In the genomic region with DNA sequence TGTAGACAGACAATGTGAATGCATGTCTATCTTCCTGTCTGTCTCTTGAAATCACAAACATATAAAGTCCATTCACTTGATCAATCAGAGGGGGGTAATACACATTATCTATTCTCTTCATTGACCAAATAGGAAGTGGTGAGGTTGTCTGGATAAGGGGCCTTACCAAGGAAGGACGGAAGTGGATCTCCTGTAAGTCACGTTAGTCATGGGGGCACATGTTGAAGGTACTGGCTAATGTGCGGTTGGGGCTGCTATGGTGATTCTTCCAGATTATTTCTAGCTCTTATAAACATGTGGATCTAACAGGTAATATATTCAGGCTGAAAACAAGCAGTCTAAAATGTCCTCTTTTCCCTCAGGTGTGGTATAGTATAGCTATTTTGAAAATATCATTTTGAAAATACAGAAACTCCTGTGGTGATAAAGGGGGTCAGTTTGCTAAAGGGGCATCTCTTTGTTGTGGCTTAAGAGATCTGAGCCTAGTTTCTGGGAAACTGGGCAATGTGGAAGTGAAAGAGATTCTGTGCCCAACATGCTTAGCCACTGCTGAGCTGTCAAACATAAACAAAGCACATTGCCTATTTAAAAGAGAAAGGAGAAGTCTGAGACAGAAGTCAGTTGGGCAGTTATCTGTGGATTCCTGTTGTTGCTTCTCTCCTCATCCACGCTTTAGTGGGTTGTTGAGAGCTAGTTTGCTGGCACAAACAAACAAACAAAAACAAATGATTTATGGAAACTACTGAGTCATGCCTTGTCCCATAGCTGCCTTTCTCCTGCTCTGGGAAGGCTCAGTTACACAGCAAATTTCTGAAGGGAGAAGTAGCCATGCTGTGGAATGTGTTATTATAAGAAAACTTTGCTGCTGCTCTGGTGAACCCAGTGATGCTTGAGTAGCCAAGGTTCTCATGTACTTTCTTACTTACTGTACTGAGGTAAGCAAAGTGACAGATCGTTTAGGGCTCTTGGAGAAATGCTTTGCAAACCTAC, we compare ENCODE assay signal across 8 cellular contexts.
DNase-seq lines count a peak whose midpoint lies in the region; ATAC-seq and TF ChIP-seq lines count a peak whose summit lies in the region.

No MANE protein-coding gene starts in this region.

- H3K4me1 Mint-ChIP-seq in memory B cell: peaks cover 38% of the 10 kb centered on the region
- no peaks in the 10 kb centered on the region for H3K4me1 Mint-ChIP-seq in CD4-positive, alpha-beta T cell (ENCODE audit: low read depth)

- no peak overlapping the region for H3K27ac ChIP-seq in CD4-positive, alpha-beta T cell (ENCODE audit: low read depth, low read length)

- DNase-seq in activated CD4-positive, CD25-positive, alpha-beta regulatory T cell (lab: John Stamatoyannopoulos, UW): no peak
- DNase-seq in RPMI8226 (peak; percentile 62), memory B cell (ENCODE audit: low spot score in 2 of 2) (peak; percentile 28 to 34), NCI-H2107 treated with DMSO at 0.1 percent for 48 hours (lab: John Stamatoyannopoulos, UW; ENCODE audit: unreplicated experiment) (no peak), NCI-H1436 treated with DMSO at 0.1 percent for 48 hours (lab: John Stamatoyannopoulos, UW) (no peak)
- DNase-seq in CD4-positive, alpha-beta T cell: no peak

- peak overlapping the region; percentile 80 for H3K4me3 Mint-ChIP-seq in memory B cell
- H3K4me3 Mint-ChIP-seq in CD4-positive, alpha-beta T cell: no peak overlapping the region

- ATAC-seq in activated CD4-positive, CD25-positive, alpha-beta regulatory T cell treated with anti-CD3 and anti-CD28 coated beads, Interleukin-2, amount 50 U/mL, for 24 hours: peak; percentile 32 to 41
- ATAC-seq in HG02973 (IDR thresholded peaks at IDR 0.05; ENCODE audit: unreplicated experiment) (peak; percentile 95), memory B cell (ENCODE audit: low read depth) (peak; percentile 86)
- no peak for ATAC-seq in CD4-positive, alpha-beta T cell (ENCODE audit: poor library complexity)

- CTCF ChIA-PET in CD4-positive, alpha-beta T cell (lab: Charles Lee): no interaction called here

- TF ChIP-seq CTCF in CD4-positive, alpha-beta T cell (IDR thresholded peaks at IDR 0.05): no peak

- H3K27me3 ChIP-seq in CD4-positive, alpha-beta T cell (ENCODE audit: control insufficient read depth, insufficient read depth, low read length): no peaks in the 10 kb centered on the region

- intact Hi-C loops in CD4-positive, alpha-beta T cell (cut with DNase I, micrococcal nuclease): no loop called here

- peaks cover 30% of the 10 kb centered on the region for H3K36me3 Mint-ChIP-seq in memory B cell
- H3K36me3 Mint-ChIP-seq in CD4-positive, alpha-beta T cell (ENCODE audit: low read depth): no peaks in the 10 kb centered on the region

- POLR2A ChIA-PET in CD4-positive, alpha-beta T cell (lab: Charles Lee): no interaction called here

- H3K27me3 Mint-ChIP-seq in memory B cell: no peaks in the 10 kb centered on the region
- peaks cover 9% of the 10 kb centered on the region for H3K27me3 Mint-ChIP-seq in CD4-positive, alpha-beta T cell

- no peaks in the 10 kb centered on the region for H3K9me3 ChIP-seq in CD4-positive, alpha-beta T cell (ENCODE audit: control insufficient read depth, low read length)

- H3K27ac Mint-ChIP-seq in memory B cell: peak overlapping the region; percentile 94
- no peak overlapping the region for H3K27ac Mint-ChIP-seq in CD4-positive, alpha-beta T cell

- peaks cover 18% of the 10 kb centered on the region for H3K9me3 Mint-ChIP-seq in memory B cell
- peaks cover 8% of the 10 kb centered on the region for H3K9me3 Mint-ChIP-seq in CD4-positive, alpha-beta T cell

Comparison
In these comparisons a context has a peak if more than half of its experiments do, and no peak if none do; other contexts are left out.
1. DNase-seq: peak in RPMI8226 (single experiment) and memory B cell (2 of 2); none in activated CD4-positive, CD25-positive, alpha-beta regulatory T cell (0 of 4), NCI-H2107 treated with DMSO at 0.1 percent for 48 hours (single experiment), NCI-H1436 treated with DMSO at 0.1 percent for 48 hours (single experiment) and CD4-positive, alpha-beta T cell (0 of 10).